In the genomic region with DNA sequence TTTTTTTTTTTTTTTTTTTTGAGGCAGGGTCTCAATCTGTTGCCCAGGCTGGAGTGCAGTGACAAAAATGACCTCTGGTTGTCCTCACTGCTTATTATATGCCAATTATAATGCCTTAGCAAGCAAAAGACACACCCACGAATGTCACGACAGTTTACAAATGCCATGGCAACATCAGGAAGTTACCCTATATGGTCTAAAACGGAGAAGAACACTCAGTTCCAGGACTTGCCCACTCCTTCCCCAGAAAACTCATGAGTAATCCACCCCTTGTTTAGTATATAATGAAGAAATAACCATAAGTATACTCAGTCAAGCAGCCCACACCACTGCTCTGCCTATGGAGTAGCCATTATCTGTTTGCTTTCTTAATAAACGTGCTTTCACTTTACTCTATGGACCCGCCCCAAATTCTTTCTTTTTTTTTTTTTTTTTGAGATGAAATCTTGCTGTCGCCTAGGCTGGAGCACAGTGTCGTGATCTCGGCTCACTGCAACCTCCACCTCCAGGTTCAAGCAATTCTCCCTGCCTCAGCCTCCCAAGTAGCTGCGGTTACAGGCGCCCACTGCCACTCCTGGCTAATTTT, we compare ENCODE assay signal across 11 cellular contexts.
DNase-seq lines count a peak whose midpoint lies in the region; ATAC-seq lines count a peak whose summit lies in the region.
"Had no signal": no experiment of that assay in that cellular context is flagged by ENCODE, and none has a peak within 500 bp of the region (broad histone marks: within the 10 kb centered on the region; RNA-seq: fewer than 3 reads in every experiment).

No MANE protein-coding gene starts in this region.

- 55% methylated on average over 10 of the region's 10 CpGs for WGBS in mesenchymal stem cell
- WGBS in aorta, 2 donors = 63 to 73% methylated on average over 10 of the region's 10 CpGs

- H3K27ac Mint-ChIP-seq in CD4-positive, CD25-positive, alpha-beta regulatory T cell = peak overlapping the region in 1 of 3 donors; percentile 41
- peak overlapping the region; percentile 50 for H3K27ac Mint-ChIP-seq in activated T-cell treated with anti-CD3 and anti-CD28 coated beads, Interleukin-2, amount 50 U/mL, for 72 hours
- H3K27ac Mint-ChIP-seq: H9 had no signal

- H4K91ac ChIP-seq in mesenchymal stem cell (ENCODE audit: low read length) = no peak overlapping the region

- H3K4me1 ChIP-seq in CD4-positive, CD25-positive, alpha-beta regulatory T cell (ENCODE audit: control insufficient read depth, insufficient read depth, low read length, poor library complexity, severe bottlenecking) = no peaks in the 10 kb centered on the region
- H3K4me1 ChIP-seq in mesenchymal stem cell (ENCODE audit: control insufficient read depth, insufficient read depth, low read depth, low read length) = peaks cover 12% of the 10 kb centered on the region
- peaks cover 4 to 5% of the 10 kb centered on the region in 2 donors for H3K4me1 ChIP-seq in aorta (ENCODE audit: control insufficient read depth in 1 of 2, insufficient read depth in 2 of 2, low read length in 2 of 2)

- no peak overlapping the region for H3K14ac ChIP-seq in mesenchymal stem cell (ENCODE audit: low read length in 2 of 2)

- H2BK15ac ChIP-seq in mesenchymal stem cell (ENCODE audit: low read depth, poor library complexity, severe bottlenecking) = no peak overlapping the region

- H3K9ac ChIP-seq in mesenchymal stem cell (ENCODE audit: low read length) = peak overlapping the region; percentile 80

- peak overlapping the region; percentile 52 for H3K4me3 ChIP-seq in CD4-positive, CD25-positive, alpha-beta regulatory T cell (ENCODE audit: low read depth, low read length)
- peak overlapping the region in 1 of 2 experiments; percentile 68 for H3K4me3 ChIP-seq in mesenchymal stem cell (ENCODE audit: insufficient read depth in 1 of 2, low read depth in 1 of 2, low read length in 2 of 2)
- no peak overlapping the region for H3K4me3 ChIP-seq in aorta (ENCODE audit: low read length in 2 of 2)

- H3K36me3 ChIP-seq in CD4-positive, CD25-positive, alpha-beta regulatory T cell (ENCODE audit: control insufficient read depth, insufficient read depth, low read length) = no peaks in the 10 kb centered on the region
- H3K36me3 ChIP-seq in mesenchymal stem cell (ENCODE audit: control insufficient read depth in 1 of 2, insufficient read depth in 2 of 2, low read depth in 1 of 2, low read length in 2 of 2) = peaks cover 0 to 2% of the 10 kb centered on the region in 2 experiments
- no peaks in the 10 kb centered on the region for H3K36me3 ChIP-seq in aorta (ENCODE audit: control insufficient read depth in 1 of 2, insufficient read depth in 2 of 2, low read length in 1 of 2)

- no peak overlapping the region for H2BK12ac ChIP-seq in mesenchymal stem cell (ENCODE audit: low read length in 2 of 2)

- peaks cover 0 to 3% (median 0%) of the 10 kb centered on the region in 4 donors for H3K4me1 Mint-ChIP-seq in CD4-positive, CD25-positive, alpha-beta regulatory T cell
- H3K4me1 Mint-ChIP-seq in activated T-cell treated with anti-CD3 and anti-CD28 coated beads, Interleukin-2, amount 50 U/mL, for 72 hours (ENCODE audit: low read depth) = no peaks in the 10 kb centered on the region

- no peak overlapping the region for H3K23ac ChIP-seq in mesenchymal stem cell (ENCODE audit: low read length in 2 of 2)

- ATAC-seq in CD4-positive, CD25-positive, alpha-beta regulatory T cell (ENCODE audit: low read depth in 2 of 2) = peak; percentile 57 to 68
- peak; percentile 91 to 95 for ATAC-seq in activated T-cell treated with anti-CD3 and anti-CD28 coated beads, Interleukin-2, amount 50 U/mL, for 72 hours (replicated peaks in 1 of 2)
- ATAC-seq in HG02571 (IDR thresholded peaks at IDR 0.05; ENCODE audit: unreplicated experiment) (no peak), aorta (ENCODE audit: low FRiP score) (no peak), HG02852 (IDR thresholded peaks at IDR 0.05; ENCODE audit: unreplicated experiment) (no peak)

- H3K4me3 Mint-ChIP-seq in CD4-positive, CD25-positive, alpha-beta regulatory T cell = peak overlapping the region; percentile 1 to 72 (median 36)
- peak overlapping the region; percentile 2 to 75 for H3K4me3 Mint-ChIP-seq in activated T-cell treated with anti-CD3 and anti-CD28 coated beads, Interleukin-2, amount 50 U/mL, for 72 hours
- H3K4me3 Mint-ChIP-seq: H9 had no signal

- H3K36me3 Mint-ChIP-seq in CD4-positive, CD25-positive, alpha-beta regulatory T cell = no peaks in the 10 kb centered on the region
- no peaks in the 10 kb centered on the region for H3K36me3 Mint-ChIP-seq in activated T-cell treated with anti-CD3 and anti-CD28 coated beads, Interleukin-2, amount 50 U/mL, for 72 hours (ENCODE audit: insufficient read depth in 2 of 2)

- H3K4ac ChIP-seq in mesenchymal stem cell (ENCODE audit: low read depth in 1 of 2, low read length in 2 of 2) = no peak overlapping the region

- H3K4me2 ChIP-seq in mesenchymal stem cell (ENCODE audit: low read length, poor library complexity, severe bottlenecking) = no peak overlapping the region

- intact Hi-C loops in aorta (cut with DNase I) = loop anchor here (5.0 to 10.0 kb wide), 5 partner anchors 62 to 995 kb away; a partner anchor contains a TSS

- H3K27me3 Mint-ChIP-seq in CD4-positive, CD25-positive, alpha-beta regulatory T cell = peaks cover 5% of the 10 kb centered on the region
- H3K27me3 Mint-ChIP-seq in activated T-cell treated with anti-CD3 and anti-CD28 coated beads, Interleukin-2, amount 50 U/mL, for 72 hours (ENCODE audit: low read depth) = peaks cover 54% of the 10 kb centered on the region

- H2BK5ac ChIP-seq in mesenchymal stem cell (ENCODE audit: low read depth, low read length, poor library complexity, severe bottlenecking) = no peak overlapping the region

- no peaks in the 10 kb centered on the region for H3K27me3 ChIP-seq in CD4-positive, CD25-positive, alpha-beta regulatory T cell (ENCODE audit: control insufficient read depth, insufficient read depth, low read length)
- H3K27me3 ChIP-seq in mesenchymal stem cell (ENCODE audit: control insufficient read depth in 1 of 2, insufficient read depth in 1 of 2, low read length in 2 of 2) (no peaks in the 10 kb centered on the region), aorta (ENCODE audit: control insufficient read depth in 1 of 2, insufficient read depth in 2 of 2, low read length in 1 of 2) (no peaks in the 10 kb centered on the region)

- no peak overlapping the region for H2BK120ac ChIP-seq in mesenchymal stem cell (ENCODE audit: low read depth, low read length)

- H3K9me3 Mint-ChIP-seq in CD4-positive, CD25-positive, alpha-beta regulatory T cell = peaks cover 0 to 2% (median 0%) of the 10 kb centered on the region in 7 donors
- H3K9me3 Mint-ChIP-seq in activated T-cell treated with anti-CD3 and anti-CD28 coated beads, Interleukin-2, amount 50 U/mL, for 72 hours = no peaks in the 10 kb centered on the region

- no peak overlapping the region for H3K27ac ChIP-seq in CD4-positive, CD25-positive, alpha-beta regulatory T cell (ENCODE audit: insufficient read depth, low read length, poor library complexity, severe bottlenecking)
- H3K27ac ChIP-seq in mesenchymal stem cell (ENCODE audit: low read length, poor library complexity, severe bottlenecking) (no peak overlapping the region), aorta (ENCODE audit: low read depth in 1 of 2, low read length in 2 of 2) (peak overlapping the region in 1 of 2 donors; percentile 42)

- no peak overlapping the region for H2AK5ac ChIP-seq in mesenchymal stem cell (ENCODE audit: low read length, severe bottlenecking)

- no peaks in the 10 kb centered on the region for H3K79me1 ChIP-seq in mesenchymal stem cell (replicated peaks; ENCODE audit: low read length, poor library complexity, severe bottlenecking)

- no peaks in the 10 kb centered on the region for H3K9me3 ChIP-seq in CD4-positive, CD25-positive, alpha-beta regulatory T cell (ENCODE audit: control insufficient read depth in 2 of 2, low read length in 2 of 2)
- H3K9me3 ChIP-seq in mesenchymal stem cell (ENCODE audit: control insufficient read depth, low read length) (no peaks in the 10 kb centered on the region), aorta (ENCODE audit: control insufficient read depth, low read length) (no peaks in the 10 kb centered on the region)

- DNase-seq in CD4-positive, CD25-positive, alpha-beta regulatory T cell = peak in 2 of 3 donors; percentile 3 to 33
- peak; percentile 78 for DNase-seq in M059J (ENCODE audit: low read depth)
- peak; percentile 14 to 25 for DNase-seq in activated T-cell treated with anti-CD3 and anti-CD28 coated beads, Interleukin-2, amount 50 U/mL, for 72 hours
- DNase-seq in mesenchymal stem cell = peak; percentile 87
- no peak for DNase-seq in GM19240 (ENCODE audit: insufficient read length, low spot score)
- no peak for DNase-seq in aorta
- DNase-seq: H9, KG1, left cardiac atrium had no signal

- H4K8ac ChIP-seq in mesenchymal stem cell (ENCODE audit: low read length) = no peak overlapping the region

- H2AFZ ChIP-seq in mesenchymal stem cell (ENCODE audit: low read depth, low read length) = no peak overlapping the region

- no peak overlapping the region for H3K18ac ChIP-seq in mesenchymal stem cell (ENCODE audit: low read depth in 1 of 2, low read length in 2 of 2)

Comparison
In these comparisons a context has a peak if more than half of its experiments do, and no peak if none do; other contexts are left out.
1. ATAC-seq: peak in CD4-positive, CD25-positive, alpha-beta regulatory T cell (2 of 2) and activated T-cell treated with anti-CD3 and anti-CD28 coated beads, Interleukin-2, amount 50 U/mL, for 72 hours (2 of 2); none in HG02571 (single experiment), aorta (single experiment) and HG02852 (single experiment).
2. DNase-seq: peak in CD4-positive, CD25-positive, alpha-beta regulatory T cell (2 of 3), M059J (single experiment), activated T-cell treated with anti-CD3 and anti-CD28 coated beads, Interleukin-2, amount 50 U/mL, for 72 hours (2 of 2) and mesenchymal stem cell (single experiment); none in GM19240 (single experiment) and aorta (0 of 2).